Comparison of ENCODE assay signal across 9 cellular contexts in the genomic region with DNA sequence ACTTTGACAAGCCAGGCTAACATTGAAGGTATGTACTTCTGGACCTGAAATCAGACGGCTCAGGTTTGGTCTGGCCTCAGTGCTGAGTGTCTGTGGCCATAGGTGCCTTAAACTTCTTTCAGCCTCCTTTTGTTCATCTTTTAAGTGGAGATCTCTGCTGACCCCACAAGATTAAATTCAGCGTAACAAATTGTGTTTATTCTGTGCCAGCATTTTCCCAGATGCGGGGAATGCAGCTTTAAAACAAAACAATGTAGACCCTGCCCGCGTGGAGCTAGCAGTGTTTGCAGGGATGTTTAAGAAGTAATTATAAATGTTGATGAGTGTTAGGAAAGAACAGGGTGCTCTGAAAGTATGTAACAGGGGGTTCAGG. TPM values are rescaled to one million over a fixed set of nuclear protein-coding genes. Genes with fewer than 3 reads are reported as not detected.
DNase-seq lines count a peak whose midpoint lies in the region; ATAC-seq, FAIRE-seq and TF ChIP-seq lines count a peak whose summit lies in the region.
"Had no signal": no experiment of that assay in that cellular context is flagged by ENCODE, and none has a peak within 500 bp of the region (broad histone marks: within the 10 kb centered on the region; RNA-seq: fewer than 3 reads in every experiment).

No MANE protein-coding gene starts in this region.

- POLR2A ChIA-PET in HepG2 (lab: Yijun Ruan, JAX) = interaction anchor here (1.6 kb wide), 1 partner anchor 9 kb away, joined by 6 read pairs; no protein-coding TSS in a partner anchor

- no peak for FAIRE-seq in HepG2 (lab: Jason Lieb, UNC)
- FAIRE-seq: colon had no signal

- 0 out of 2 replicates have a peak, but pooled peaks cover 17% of the 10 kb centered on the region for H4K20me1 ChIP-seq in HepG2 (ENCODE audit: insufficient read depth, low read length)

- intact Hi-C loops in activated CD4-positive, alpha-beta T cell treated with anti-CD3 and anti-CD28 coated beads, Interleukin-2, amount 10 ng/mL, durations not matched to agents 24 days and 14 days (cut with micrococcal nuclease) = loop anchor here (2.0 to 5.0 kb wide), 4 partner anchors 17 to 937 kb away; a partner anchor contains a TSS
- intact Hi-C loops in HepG2 (cut with micrococcal nuclease; ENCODE audit: unreplicated experiment) = loop anchor here (2.0 kb wide), 1 partner anchor 15 kb away; no protein-coding TSS in a partner anchor

- no peaks in the 10 kb centered on the region for H3K9me3 Mint-ChIP-seq in activated CD4-positive, alpha-beta T cell treated with anti-CD3 and anti-CD28 coated beads, Interleukin-2, amount 10 ng/mL, durations not matched to agents 24 days and 14 days

- peak overlapping the region; percentile 93 for H3K4me3 Mint-ChIP-seq in activated CD4-positive, alpha-beta T cell treated with anti-CD3 and anti-CD28 coated beads, Interleukin-2, amount 10 ng/mL, durations not matched to agents 24 days and 14 days

- H3K9me3 ChIP-seq in HepG2 (ENCODE audit: low read length) = no peaks in the 10 kb centered on the region
- H3K9me3 ChIP-seq in thoracic aorta = no peaks in the 10 kb centered on the region

- H3K4me3 ChIP-seq in HepG2 (replicated peaks in 1 of 3; ENCODE audit: insufficient read depth in 1 of 3, low read depth in 2 of 3, low read length in 3 of 3) (peak overlapping the region; percentile 88 to 95 (median 92)), thoracic aorta (peak overlapping the region; percentile 89)

- H3K27me3 ChIP-seq in HepG2 (ENCODE audit: control insufficient read depth in 1 of 2, insufficient read depth in 2 of 2, low read length in 2 of 2) (no peaks in the 10 kb centered on the region; a peak in 1 of 5 replicates), thoracic aorta (replicated peaks; ENCODE audit: insufficient read depth) (no peaks in the 10 kb centered on the region)

- H3K79me2 ChIP-seq in HepG2 (ENCODE audit: insufficient read depth, low read length) = peaks cover 56% of the 10 kb centered on the region

- no peak for TF ChIP-seq POLR2A in HepG2 (IDR thresholded peaks at IDR 0.05; ENCODE audit: insufficient read depth in 1 of 2, low read depth in 2 of 2, low read length in 2 of 2)

- 11 to 19% (median 11%) methylated on average over 5 of the region's 5 CpGs for WGBS in adipose tissue, 3 donors
- WGBS in HepG2 (ENCODE audit: low lambda C conversion rate) = 6% methylated on average over 5 of the region's 5 CpGs

- TF ChIP-seq EP300 in HepG2 (IDR thresholded peaks at IDR 0.05; ENCODE audit: low read depth in 2 of 2, low read length in 2 of 2) (no peak), HepG2 (CRISPR knock-in tag; IDR thresholded peaks at IDR 0.05; ENCODE audit: borderline replicate concordance) (no peak)

- H3K36me3 ChIP-seq in HepG2 (replicated peaks in 1 of 2; ENCODE audit: control insufficient read depth in 1 of 2, insufficient read depth in 2 of 2, low read length in 2 of 2) = peaks cover 0 to 5% of the 10 kb centered on the region in 2 experiments; a peak in 1 of 5 replicates
- no peaks in the 10 kb centered on the region for H3K36me3 ChIP-seq in thoracic aorta

- peak overlapping the region; percentile 95 for H3K27ac Mint-ChIP-seq in activated CD4-positive, alpha-beta T cell treated with anti-CD3 and anti-CD28 coated beads, Interleukin-2, amount 10 ng/mL, durations not matched to agents 24 days and 14 days

- no peak for DNase-seq in activated CD4-positive, alpha-beta T cell treated with anti-CD3 and anti-CD28 coated beads, Interleukin-2, amount 10 ng/mL, durations not matched to agents 24 days and 14 days
- DNase-seq in activated CD4-positive, alpha-beta T cell treated with anti-CD3 and anti-CD28 coated beads for 4 hours = no peak
- DNase-seq in HepG2 (ENCODE audit: low spot score) (no peak), thoracic aorta (ENCODE audit: low spot score) (no peak), kidney glomerular epithelial cell (lab: John Stamatoyannopoulos, UW) (no peak), NCI-H2081 (lab: John Stamatoyannopoulos, UW) (no peak)
- no peak for DNase-seq in activated CD4-positive, alpha-beta T cell treated with anti-CD3 and anti-CD28 coated beads for 48 hours

- no TSS peak for BruUV-seq in HepG2 (replicated peaks; lab: Mats Ljungman, UMichigan)

- CTCF ChIA-PET in HepG2 (lab: Yijun Ruan, JAX; ENCODE audit: low intra/inter-chr PET ratio, low total read pairs) = no interaction called here

- H3K4me1 Mint-ChIP-seq in activated CD4-positive, alpha-beta T cell treated with anti-CD3 and anti-CD28 coated beads, Interleukin-2, amount 10 ng/mL, durations not matched to agents 24 days and 14 days = peaks cover 67% of the 10 kb centered on the region

- peak; percentile 8; the same call in 1 of the 3 replicates for ATAC-seq in HepG2
- ATAC-seq in thoracic aorta (ENCODE audit: insufficient number of reproducible peaks, low FRiP score, low read depth) = no peak

- TF ChIP-seq CTCF in HepG2 (CRISPR knock-in tag; IDR thresholded peaks at IDR 0.05) = no peak
- TF ChIP-seq CTCF in thoracic aorta (IDR thresholded peaks at IDR 0.05) = no peak

- H3K27ac ChIP-seq in adipose tissue (ENCODE audit: low read depth, low read length) (peak overlapping the region; percentile 79), HepG2 (ENCODE audit: extremely low read length, insufficient read depth, low read length) (peak overlapping the region; percentile 65), thoracic aorta (peak overlapping the region; percentile 93 to 98)

- TF ChIP-seq RAD21 in HepG2 (CRISPR knock-in tag; IDR thresholded peaks at IDR 0.05) = no peak

- in situ Hi-C loops in HepG2 (cut with HindIII; ENCODE audit: extremely low pct_ligation_motif_present, low pct_unique_long_range_greater_than_20kb) = no loop called here

- H2AFZ ChIP-seq in HepG2 (ENCODE audit: low read length) = no peak overlapping the region

- H3K4me2 ChIP-seq in HepG2 (ENCODE audit: low read depth, low read length) = peak overlapping the region; percentile 89

- H3K9ac ChIP-seq in HepG2 (ENCODE audit: insufficient read depth, low read depth, low read length) = peak overlapping the region; percentile 90

- H3K27me3 Mint-ChIP-seq in activated CD4-positive, alpha-beta T cell treated with anti-CD3 and anti-CD28 coated beads, Interleukin-2, amount 10 ng/mL, durations not matched to agents 24 days and 14 days = no peaks in the 10 kb centered on the region

- H3K4me1 ChIP-seq in HepG2 (ENCODE audit: insufficient read depth, low read length) (peaks cover 42% of the 10 kb centered on the region), thoracic aorta (ENCODE audit: control insufficient read depth in 1 of 2, low read depth in 2 of 2) (peaks cover 49 to 84% of the 10 kb centered on the region in 2 donors)

- peaks cover 49% of the 10 kb centered on the region for H3K36me3 Mint-ChIP-seq in activated CD4-positive, alpha-beta T cell treated with anti-CD3 and anti-CD28 coated beads, Interleukin-2, amount 10 ng/mL, durations not matched to agents 24 days and 14 days (ENCODE audit: low read depth)

RNA-seq across cellular contexts. Expression of a gene that starts 0.9 kb away (rescaled TPM):
- total RNA-seq in activated CD4-positive, alpha-beta T cell treated with anti-CD3 and anti-CD28 coated beads, Interleukin-2, amount 10 ng/mL, durations not matched to agents 24 days and 14 days = 417 and 440 TPM in 2 replicates
- polyA plus RNA-seq in adipose tissue = 100 to 1,000 TPM in 2 of 3 donors, 10 to 100 TPM in 1; 55.2 to 196 (median 192) TPM
- total RNA-seq in HepG2 (2016; rRNA removed; fragmentation: Illumina TruSeq; extraction: Trizol) = 174 and 228 TPM in 2 replicates
- total RNA-seq in HepG2 (2016; cell fraction: cytosol; rRNA removed; fragmentation: Illumina TruSeq; extraction: Trizol; ENCODE audit: low read depth) = 20.2 and 22.6 TPM in 2 replicates
- total RNA-seq in HepG2 (2016; cell fraction: insoluble cytoplasmic fraction; rRNA removed; fragmentation: Illumina TruSeq; extraction: Trizol) = 168 and 225 TPM in 2 replicates
- total RNA-seq in HepG2 (2016; cell fraction: membrane; rRNA removed; fragmentation: Illumina TruSeq; extraction: Trizol) = 60.4 and 63.8 TPM in 2 replicates
- 78.4 and 78.5 TPM in 2 replicates for total RNA-seq in HepG2 (2016; cell fraction: nucleus; rRNA removed; fragmentation: Illumina TruSeq; extraction: Trizol)
- polyA plus RNA-seq in HepG2 (2011; rRNA removed) = 166 and 195 TPM in 2 replicates
- 133 and 166 TPM in 2 replicates for polyA plus RNA-seq in HepG2 (2011; cell fraction: cytosol; rRNA removed)
- 60.0 and 61.0 TPM in 2 replicates for polyA plus RNA-seq in HepG2 (2011; cell fraction: nucleus; rRNA removed)
- 141 and 150 TPM in 2 replicates for polyA plus RNA-seq in HepG2 (2012)
- polyA plus RNA-seq in HepG2 (2016; cell fraction: cytosol; fragmentation: Illumina TruSeq; extraction: Trizol; ENCODE audit: low read depth) = 19.7 and 20.6 TPM in 2 replicates
- polyA plus RNA-seq in HepG2 (2016; cell fraction: insoluble cytoplasmic fraction; fragmentation: Illumina TruSeq; extraction: Trizol; ENCODE audit: low read depth) = 216 and 228 TPM in 2 replicates
- polyA plus RNA-seq in HepG2 (2016; cell fraction: membrane; fragmentation: Illumina TruSeq; extraction: Trizol; ENCODE audit: low read depth) = 43.3 and 46.3 TPM in 2 replicates
- polyA plus RNA-seq in HepG2 (2016; cell fraction: nucleus; fragmentation: Illumina TruSeq; extraction: Trizol; ENCODE audit: insufficient read depth, low read depth) = 84.0 and 90.0 TPM in 2 replicates
- polyA minus RNA-seq in HepG2 (2011; rRNA and poly(A)+ RNA removed; ENCODE audit: low replicate concordance) = 144 and 148 TPM in 2 replicates
- 105 and 109 TPM in 2 replicates for polyA minus RNA-seq in HepG2 (2011; cell fraction: cytosol; rRNA and poly(A)+ RNA removed)
- 77.9 and 90.9 TPM in 2 replicates for polyA minus RNA-seq in HepG2 (2011; cell fraction: nucleus; rRNA and poly(A)+ RNA removed)
- 100 to 1,000 TPM; 315 to 409 TPM for total RNA-seq in thoracic aorta

RNA-seq across cellular contexts. Expression of a gene that starts 55.6 kb away (rescaled TPM):
- 99.0 and 102 TPM in 2 replicates for total RNA-seq in activated CD4-positive, alpha-beta T cell treated with anti-CD3 and anti-CD28 coated beads, Interleukin-2, amount 10 ng/mL, durations not matched to agents 24 days and 14 days
- polyA plus RNA-seq in adipose tissue (10 to 100 TPM; 23.0 to 54.4 (median 47.1) TPM), HepG2 (2011; rRNA removed) (113 and 129 TPM in 2 replicates)
- total RNA-seq in HepG2 (2016; rRNA removed; fragmentation: Illumina TruSeq; extraction: Trizol) (79.5 and 129 TPM in 2 replicates), thoracic aorta (10 to 100 TPM; 68.5 to 89.8 TPM)
- total RNA-seq in HepG2 (2016; cell fraction: cytosol; rRNA removed; fragmentation: Illumina TruSeq; extraction: Trizol; ENCODE audit: low read depth) = 9.2 and 11.5 TPM in 2 replicates
- total RNA-seq in HepG2 (2016; cell fraction: insoluble cytoplasmic fraction; rRNA removed; fragmentation: Illumina TruSeq; extraction: Trizol) = 76.9 and 130 TPM in 2 replicates
- 47.3 and 53.7 TPM in 2 replicates for total RNA-seq in HepG2 (2016; cell fraction: membrane; rRNA removed; fragmentation: Illumina TruSeq; extraction: Trizol)
- total RNA-seq in HepG2 (2016; cell fraction: nucleus; rRNA removed; fragmentation: Illumina TruSeq; extraction: Trizol) = 127 and 140 TPM in 2 replicates
- polyA plus RNA-seq in HepG2 (2011; cell fraction: cytosol; rRNA removed) = 81.0 and 93.7 TPM in 2 replicates
- 24.9 and 26.4 TPM in 2 replicates for polyA plus RNA-seq in HepG2 (2011; cell fraction: nucleus; rRNA removed)
- polyA plus RNA-seq in HepG2 (2012) = 106 and 123 TPM in 2 replicates
- polyA plus RNA-seq in HepG2 (2016; cell fraction: cytosol; fragmentation: Illumina TruSeq; extraction: Trizol; ENCODE audit: low read depth) = 17.3 and 18.8 TPM in 2 replicates
- 101 TPM in 2 replicates for polyA plus RNA-seq in HepG2 (2016; cell fraction: insoluble cytoplasmic fraction; fragmentation: Illumina TruSeq; extraction: Trizol; ENCODE audit: low read depth)
- polyA plus RNA-seq in HepG2 (2016; cell fraction: membrane; fragmentation: Illumina TruSeq; extraction: Trizol; ENCODE audit: low read depth) = 41.9 and 44.4 TPM in 2 replicates
- polyA plus RNA-seq in HepG2 (2016; cell fraction: nucleus; fragmentation: Illumina TruSeq; extraction: Trizol; ENCODE audit: insufficient read depth, low read depth) = 202 and 210 TPM in 2 replicates
- 107 and 205 TPM in 2 replicates for polyA minus RNA-seq in HepG2 (2011; rRNA and poly(A)+ RNA removed; ENCODE audit: low replicate concordance)
- 54.3 and 56.6 TPM in 2 replicates for polyA minus RNA-seq in HepG2 (2011; cell fraction: cytosol; rRNA and poly(A)+ RNA removed)
- 25.0 and 25.7 TPM in 2 replicates for polyA minus RNA-seq in HepG2 (2011; cell fraction: nucleus; rRNA and poly(A)+ RNA removed)
